28 cellular contexts compared by ENCODE assay signal in the genomic region with DNA sequence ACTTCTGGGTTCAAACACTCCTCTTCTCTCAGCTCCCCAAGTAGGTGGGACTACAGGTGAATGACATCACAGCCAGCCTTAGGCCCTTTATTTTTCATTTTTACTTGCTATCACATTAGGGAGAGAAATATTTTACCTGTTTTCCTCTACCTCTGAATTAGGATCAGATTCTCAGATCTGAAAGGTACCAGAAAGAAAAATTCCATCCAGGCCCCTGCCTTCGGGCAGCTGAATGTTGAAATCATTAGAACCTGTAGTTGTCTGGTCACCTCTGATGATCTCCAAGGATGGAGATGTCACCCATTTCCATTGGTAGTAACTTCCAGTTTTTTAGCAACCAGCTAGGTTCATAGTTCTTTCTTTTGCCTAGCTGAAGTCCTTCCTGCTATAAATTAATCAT.
"Had no signal": no experiment of that assay in that cellular context is flagged by ENCODE, and none has a peak within 500 bp of the region (broad histone marks: within the 10 kb centered on the region; RNA-seq: fewer than 3 reads in every experiment).

No MANE protein-coding gene starts in this region.

- H3K4me3 Mint-ChIP-seq: activated CD4-positive, alpha-beta memory T cell treated with anti-CD3 and anti-CD28 coated beads, Interleukin-2, amount 10 ng/mL, durations not matched to agents 7 days and 5 days; activated CD4-positive, alpha-beta T cell treated with anti-CD3 and anti-CD28 coated beads, Interleukin-2, amount 10 ng/mL, durations not matched to agents 7 days and 5 days; activated naive CD4-positive, alpha-beta T cell treated with anti-CD3 and anti-CD28 coated beads, Interleukin-2, amount 10 ng/mL, durations not matched to agents 7 days and 5 days; activated naive CD8-positive, alpha-beta T cell treated with anti-CD3 and anti-CD28 coated beads, Interleukin-2, amount 10 ng/mL, durations not matched to agents 7 days and 5 days; activated T-cell treated with anti-CD3 and anti-CD28 coated beads, Interleukin-2, amount 50 U/mL, for 24 hours; activated T-cell treated with anti-CD3 and anti-CD28 coated beads, Interleukin-2, amount 50 U/mL, for 72 hours; central memory CD8-positive, alpha-beta T cell; effector memory CD8-positive, alpha-beta T cell had no signal

- H3K36me3 ChIP-seq: brain microvascular endothelial cell, esophagus muscularis mucosa, gastrocnemius medialis, heart left ventricle had no signal

- H3K9me3 Mint-ChIP-seq: activated naive CD4-positive, alpha-beta T cell treated with anti-CD3 and anti-CD28 coated beads, Interleukin-2, amount 10 ng/mL, durations not matched to agents 7 days and 5 days; central memory CD8-positive, alpha-beta T cell had no signal

- DNase-seq: activated CD4-positive, alpha-beta memory T cell treated with anti-CD3 and anti-CD28 coated beads, Interleukin-2, amount 10 ng/mL, durations not matched to agents 7 days and 5 days; activated CD4-positive, alpha-beta T cell treated with anti-CD3 and anti-CD28 coated beads for 1 hour; activated CD4-positive, alpha-beta T cell treated with anti-CD3 and anti-CD28 coated beads for 4 hours; activated CD4-positive, alpha-beta T cell treated with anti-CD3 and anti-CD28 coated beads, Interleukin-2, amount 10 ng/mL, durations not matched to agents 7 days and 5 days; activated CD4-positive, alpha-beta T cell treated with anti-CD3 and anti-CD28 coated beads, Interleukin-2, amount 50 U/mL, for 4 hours; activated CD8-positive, alpha-beta memory T cell treated with anti-CD3 and anti-CD28 coated beads, Interleukin-2, amount 50 U/mL, for 48 hours; activated gamma-delta T cell; activated naive CD4-positive, alpha-beta T cell; activated naive CD4-positive, alpha-beta T cell treated with anti-CD3 and anti-CD28 coated beads, Interleukin-2, amount 10 ng/mL, durations not matched to agents 7 days and 5 days; activated naive CD8-positive, alpha-beta T cell treated with anti-CD3 and anti-CD28 coated beads, Interleukin-2, amount 10 ng/mL, durations not matched to agents 7 days and 5 days; activated T-cell treated with anti-CD3 and anti-CD28 coated beads for 4 hours; activated T-cell treated with anti-CD3 and anti-CD28 coated beads, Interleukin-2, amount 50 U/mL, for 24 hours; activated T-cell treated with anti-CD3 and anti-CD28 coated beads, Interleukin-2, amount 50 U/mL, for 72 hours; anterior cingulate cortex; brain microvascular endothelial cell; dermis blood vessel endothelial cell; effector CD4-positive, alpha-beta T cell; effector memory CD8-positive, alpha-beta T cell; erythroblast; foreskin keratinocyte; gastrocnemius medialis; glutamatergic neuron; heart left ventricle; T-helper 2 cell had no signal

- H3K9me3 ChIP-seq: esophagus muscularis mucosa, gastrocnemius medialis had no signal

- H3K27ac ChIP-seq: brain microvascular endothelial cell, coronary artery, esophagus muscularis mucosa, foreskin keratinocyte, gastrocnemius medialis, heart left ventricle had no signal

- H3K4me1 Mint-ChIP-seq: activated CD4-positive, alpha-beta memory T cell treated with anti-CD3 and anti-CD28 coated beads, Interleukin-2, amount 10 ng/mL, durations not matched to agents 7 days and 5 days; activated CD4-positive, alpha-beta T cell treated with anti-CD3 and anti-CD28 coated beads, Interleukin-2, amount 10 ng/mL, durations not matched to agents 7 days and 5 days; activated naive CD4-positive, alpha-beta T cell treated with anti-CD3 and anti-CD28 coated beads, Interleukin-2, amount 10 ng/mL, durations not matched to agents 7 days and 5 days; activated naive CD8-positive, alpha-beta T cell treated with anti-CD3 and anti-CD28 coated beads, Interleukin-2, amount 10 ng/mL, durations not matched to agents 7 days and 5 days; central memory CD8-positive, alpha-beta T cell had no signal

- H3K27ac Mint-ChIP-seq: activated CD4-positive, alpha-beta memory T cell treated with anti-CD3 and anti-CD28 coated beads, Interleukin-2, amount 10 ng/mL, durations not matched to agents 7 days and 5 days; activated CD4-positive, alpha-beta T cell treated with anti-CD3 and anti-CD28 coated beads, Interleukin-2, amount 10 ng/mL, durations not matched to agents 7 days and 5 days; activated naive CD4-positive, alpha-beta T cell treated with anti-CD3 and anti-CD28 coated beads, Interleukin-2, amount 10 ng/mL, durations not matched to agents 7 days and 5 days; activated naive CD4-positive, alpha-beta T cell treated with anti-CD3 and anti-CD28 coated beads, Interleukin-2, amount 50 U/mL, for 72 hours; activated naive CD8-positive, alpha-beta T cell treated with anti-CD3 and anti-CD28 coated beads, Interleukin-2, amount 10 ng/mL, durations not matched to agents 7 days and 5 days; activated T-cell treated with anti-CD3 and anti-CD28 coated beads, Interleukin-2, amount 50 U/mL, for 24 hours; activated T-cell treated with anti-CD3 and anti-CD28 coated beads, Interleukin-2, amount 50 U/mL, for 72 hours; effector memory CD8-positive, alpha-beta T cell had no signal

- H3K27me3 ChIP-seq: brain microvascular endothelial cell, esophagus muscularis mucosa, foreskin keratinocyte, gastrocnemius medialis, heart left ventricle had no signal

- ATAC-seq: activated naive CD4-positive, alpha-beta T cell treated with anti-CD3 and anti-CD28 coated beads, Interleukin-2, amount 50 U/mL, for 72 hours; activated T-cell treated with anti-CD3 and anti-CD28 coated beads, Interleukin-2, amount 50 U/mL, for 72 hours; effector memory CD8-positive, alpha-beta T cell; foreskin keratinocyte; gastrocnemius medialis; heart left ventricle had no signal

- H3K4me1 ChIP-seq: foreskin keratinocyte, gastrocnemius medialis had no signal

- H3K4me3 ChIP-seq: coronary artery, esophagus muscularis mucosa, gastrocnemius medialis, heart left ventricle had no signal

- H3K27me3 Mint-ChIP-seq: activated CD4-positive, alpha-beta memory T cell treated with anti-CD3 and anti-CD28 coated beads, Interleukin-2, amount 10 ng/mL, durations not matched to agents 7 days and 5 days; activated CD4-positive, alpha-beta T cell treated with anti-CD3 and anti-CD28 coated beads, Interleukin-2, amount 10 ng/mL, durations not matched to agents 7 days and 5 days; activated naive CD4-positive, alpha-beta T cell treated with anti-CD3 and anti-CD28 coated beads, Interleukin-2, amount 10 ng/mL, durations not matched to agents 7 days and 5 days; activated naive CD8-positive, alpha-beta T cell treated with anti-CD3 and anti-CD28 coated beads, Interleukin-2, amount 10 ng/mL, durations not matched to agents 7 days and 5 days; activated T-cell treated with anti-CD3 and anti-CD28 coated beads, Interleukin-2, amount 50 U/mL, for 24 hours; central memory CD8-positive, alpha-beta T cell; effector memory CD8-positive, alpha-beta T cell had no signal

- H3K36me3 Mint-ChIP-seq: activated naive CD4-positive, alpha-beta T cell treated with anti-CD3 and anti-CD28 coated beads, Interleukin-2, amount 10 ng/mL, durations not matched to agents 7 days and 5 days had no signal
